Comparison of ENCODE assay signal across 18 cellular contexts in genomic region chr3:75180235-75180944, GRCh38.
DNase-seq lines count a peak whose midpoint lies in the region; ATAC-seq and TF ChIP-seq lines count a peak whose summit lies in the region.
"Had no signal": no experiment of that assay in that cellular context is flagged by ENCODE, and none has a peak within 500 bp of the region (broad histone marks: within the 10 kb centered on the region; RNA-seq: fewer than 3 reads in every experiment).

No MANE protein-coding gene starts in this region.

- H3K27me3 Mint-ChIP-seq in activated CD8-positive, alpha-beta memory T cell treated with anti-CD3 and anti-CD28 coated beads, Interleukin-2, amount 10 ng/mL, durations not matched to agents 7 days and 5 days = no peaks in the 10 kb centered on the region
- H3K27me3 Mint-ChIP-seq in progenitor cell of endocrine pancreas = no peaks in the 10 kb centered on the region
- no peaks in the 10 kb centered on the region for H3K27me3 Mint-ChIP-seq in T-helper 2 cell treated with Interferon-gamma antibody and Interleukin-4, amounts not matched to agents 5 μg/mL and 100 μg/mL, for 36 hours (ENCODE audit: low read depth)
- H3K27me3 Mint-ChIP-seq: activated B cell treated with CpG ODN at 0.5 μM for 24 hours, brain had no signal

- intact Hi-C loops in psoas muscle (cut with DNase I) = no loop called here

- H3K4me1 Mint-ChIP-seq in activated CD8-positive, alpha-beta memory T cell treated with anti-CD3 and anti-CD28 coated beads, Interleukin-2, amount 10 ng/mL, durations not matched to agents 7 days and 5 days = no peaks in the 10 kb centered on the region
- no peaks in the 10 kb centered on the region for H3K4me1 Mint-ChIP-seq in progenitor cell of endocrine pancreas (ENCODE audit: low read depth)
- no peaks in the 10 kb centered on the region for H3K4me1 Mint-ChIP-seq in T-helper 2 cell treated with Interferon-gamma antibody and Interleukin-4, amounts not matched to agents 5 μg/mL and 100 μg/mL, for 36 hours (ENCODE audit: low read depth)
- H3K4me1 Mint-ChIP-seq: activated B cell treated with CpG ODN at 0.5 μM for 24 hours; activated naive CD4-positive, alpha-beta T cell treated with anti-CD3 and anti-CD28 coated beads, Interleukin-2, amount 10 ng/mL, durations not matched to agents 7 days and 5 days; naive B cell had no signal

- WGBS in psoas muscle, 3 donors = 75 to 81% (median 79%) methylated on average over 7 of the region's 7 CpGs

- H3K9me3 Mint-ChIP-seq in activated CD8-positive, alpha-beta memory T cell treated with anti-CD3 and anti-CD28 coated beads, Interleukin-2, amount 10 ng/mL, durations not matched to agents 7 days and 5 days (ENCODE audit: low read depth) = no peaks in the 10 kb centered on the region
- no peaks in the 10 kb centered on the region for H3K9me3 Mint-ChIP-seq in progenitor cell of endocrine pancreas (ENCODE audit: low read depth)
- H3K9me3 Mint-ChIP-seq in T-helper 2 cell treated with Interferon-gamma antibody and Interleukin-4, amounts not matched to agents 5 μg/mL and 100 μg/mL, for 36 hours = no peaks in the 10 kb centered on the region
- H3K9me3 Mint-ChIP-seq: activated B cell treated with CpG ODN at 0.5 μM for 24 hours; activated naive CD4-positive, alpha-beta T cell treated with anti-CD3 and anti-CD28 coated beads, Interleukin-2, amount 10 ng/mL, durations not matched to agents 7 days and 5 days; brain had no signal

- ATAC-seq in GM18867 (IDR thresholded peaks at IDR 0.05; ENCODE audit: unreplicated experiment) (peak; percentile 77), HG03442 (IDR thresholded peaks at IDR 0.05; ENCODE audit: unreplicated experiment) (peak; percentile 78), psoas muscle (no peak)
- no peak for ATAC-seq in activated CD8-positive, alpha-beta memory T cell treated with anti-CD3 and anti-CD28 coated beads, Interleukin-2, amount 10 ng/mL, durations not matched to agents 7 days and 5 days

- H3K36me3 Mint-ChIP-seq in activated CD8-positive, alpha-beta memory T cell treated with anti-CD3 and anti-CD28 coated beads, Interleukin-2, amount 10 ng/mL, durations not matched to agents 7 days and 5 days = no peaks in the 10 kb centered on the region
- H3K36me3 Mint-ChIP-seq in progenitor cell of endocrine pancreas (ENCODE audit: insufficient read depth) = no peaks in the 10 kb centered on the region
- no peaks in the 10 kb centered on the region for H3K36me3 Mint-ChIP-seq in T-helper 2 cell treated with Interferon-gamma antibody and Interleukin-4, amounts not matched to agents 5 μg/mL and 100 μg/mL, for 36 hours (ENCODE audit: low read depth)
- H3K36me3 Mint-ChIP-seq: activated naive CD4-positive, alpha-beta T cell treated with anti-CD3 and anti-CD28 coated beads, Interleukin-2, amount 10 ng/mL, durations not matched to agents 7 days and 5 days; brain; naive B cell had no signal

- no peak for TF ChIP-seq CTCF in choroid plexus epithelial cell (conservative IDR thresholded peaks at IDR 0.05; ENCODE audit: low read depth, low read length)
- no peak for TF ChIP-seq CTCF in psoas muscle (IDR thresholded peaks at IDR 0.05)
- no peak for TF ChIP-seq CTCF in progenitor cell of endocrine pancreas (IDR thresholded peaks at IDR 0.05; ENCODE audit: unreplicated experiment)

- no peaks in the 10 kb centered on the region for H3K9me3 ChIP-seq in psoas muscle
- H3K9me3 ChIP-seq: left ventricle myocardium inferior, right atrium auricular region had no signal

- H3K27me3 ChIP-seq in psoas muscle (ENCODE audit: insufficient read depth in 3 of 3, low read length in 2 of 3) = no peaks in the 10 kb centered on the region
- H3K27me3 ChIP-seq: right atrium auricular region had no signal

- DNase-seq in H4 (ENCODE audit: low spot score) (peak; percentile 7), choroid plexus epithelial cell (ENCODE audit: low read depth) (peak; percentile 5), psoas muscle (no peak), progenitor cell of endocrine pancreas (ENCODE audit: low spot score, unreplicated experiment) (no peak)
- no peak for DNase-seq in activated CD8-positive, alpha-beta memory T cell treated with anti-CD3 and anti-CD28 coated beads, Interleukin-2, amount 10 ng/mL, durations not matched to agents 7 days and 5 days
- no peak for DNase-seq in T-helper 2 cell treated with Interferon-gamma antibody and Interleukin-4, amounts not matched to agents 5 μg/mL and 100 μg/mL, for 36 hours (ENCODE audit: low spot score)
- DNase-seq: activated B cell treated with CpG ODN at 0.5 μM for 24 hours; activated naive CD4-positive, alpha-beta T cell treated with anti-CD3 and anti-CD28 coated beads, Interleukin-2, amount 10 ng/mL, durations not matched to agents 7 days and 5 days; DMS79; left ventricle myocardium inferior; naive B cell; NCI-H2171 treated with DMSO at 0.1 percent for 48 hours; stimulated activated CD4-positive, alpha-beta T cell treated with anti-CD3 and anti-CD28 coated beads, Interleukin-2, amount 100 ng/mL, for 48 hours; trophoblast cell had no signal

- H3K4me3 Mint-ChIP-seq in activated CD8-positive, alpha-beta memory T cell treated with anti-CD3 and anti-CD28 coated beads, Interleukin-2, amount 10 ng/mL, durations not matched to agents 7 days and 5 days = no peak overlapping the region
- no peak overlapping the region for H3K4me3 Mint-ChIP-seq in progenitor cell of endocrine pancreas (ENCODE audit: low read depth)
- H3K4me3 Mint-ChIP-seq in T-helper 2 cell treated with Interferon-gamma antibody and Interleukin-4, amounts not matched to agents 5 μg/mL and 100 μg/mL, for 36 hours = no peak overlapping the region
- H3K4me3 Mint-ChIP-seq: activated B cell treated with CpG ODN at 0.5 μM for 24 hours; activated naive CD4-positive, alpha-beta T cell treated with anti-CD3 and anti-CD28 coated beads, Interleukin-2, amount 10 ng/mL, durations not matched to agents 7 days and 5 days; brain; naive B cell had no signal

- no peaks in the 10 kb centered on the region for H3K4me1 ChIP-seq in psoas muscle
- H3K4me1 ChIP-seq: left ventricle myocardium inferior, right atrium auricular region had no signal

- no peak overlapping the region for H3K27ac ChIP-seq in psoas muscle
- H3K27ac ChIP-seq: left ventricle myocardium inferior, right atrium auricular region had no signal

- H3K27ac Mint-ChIP-seq in activated CD8-positive, alpha-beta memory T cell treated with anti-CD3 and anti-CD28 coated beads, Interleukin-2, amount 10 ng/mL, durations not matched to agents 7 days and 5 days = no peak overlapping the region
- no peak overlapping the region for H3K27ac Mint-ChIP-seq in progenitor cell of endocrine pancreas
- no peak overlapping the region for H3K27ac Mint-ChIP-seq in T-helper 2 cell treated with Interferon-gamma antibody and Interleukin-4, amounts not matched to agents 5 μg/mL and 100 μg/mL, for 36 hours
- H3K27ac Mint-ChIP-seq: activated B cell treated with CpG ODN at 0.5 μM for 24 hours; activated naive CD4-positive, alpha-beta T cell treated with anti-CD3 and anti-CD28 coated beads, Interleukin-2, amount 10 ng/mL, durations not matched to agents 7 days and 5 days; brain; naive B cell had no signal

- CTCF ChIA-PET in activated CD8-positive, alpha-beta memory T cell treated with anti-CD3 and anti-CD28 coated beads, Interleukin-2, amount 10 ng/mL, durations not matched to agents 7 days and 5 days (lab: Charles Lee) = interaction anchor here (0.8 kb wide), 1 partner anchor 12 kb away, joined by 3 read pairs; no protein-coding TSS in a partner anchor

- H3K4me3 ChIP-seq in choroid plexus epithelial cell (ENCODE audit: low read depth, low read length) (no peak overlapping the region), psoas muscle (no peak overlapping the region)
- H3K4me3 ChIP-seq: left ventricle myocardium inferior, right atrium auricular region had no signal

- no peaks in the 10 kb centered on the region for H3K36me3 ChIP-seq in psoas muscle (ENCODE audit: insufficient read depth in 1 of 2, low read depth in 1 of 2)
- H3K36me3 ChIP-seq: left ventricle myocardium inferior, right atrium auricular region had no signal

Comparison
In these comparisons a context has a peak if more than half of its experiments do, and no peak if none do; other contexts are left out.
1. ATAC-seq: peak in GM18867 (single experiment) and HG03442 (single experiment); none in activated CD8-positive, alpha-beta memory T cell treated with anti-CD3 and anti-CD28 coated beads, Interleukin-2, amount 10 ng/mL, durations not matched to agents 7 days and 5 days (single experiment) and psoas muscle (0 of 4).
2. DNase-seq: peak in H4 (single experiment) and choroid plexus epithelial cell (single experiment); none in activated CD8-positive, alpha-beta memory T cell treated with anti-CD3 and anti-CD28 coated beads, Interleukin-2, amount 10 ng/mL, durations not matched to agents 7 days and 5 days (single experiment), psoas muscle (0 of 2), progenitor cell of endocrine pancreas (single experiment) and T-helper 2 cell treated with Interferon-gamma antibody and Interleukin-4, amounts not matched to agents 5 μg/mL and 100 μg/mL, for 36 hours (single experiment).